In the genomic region with DNA sequence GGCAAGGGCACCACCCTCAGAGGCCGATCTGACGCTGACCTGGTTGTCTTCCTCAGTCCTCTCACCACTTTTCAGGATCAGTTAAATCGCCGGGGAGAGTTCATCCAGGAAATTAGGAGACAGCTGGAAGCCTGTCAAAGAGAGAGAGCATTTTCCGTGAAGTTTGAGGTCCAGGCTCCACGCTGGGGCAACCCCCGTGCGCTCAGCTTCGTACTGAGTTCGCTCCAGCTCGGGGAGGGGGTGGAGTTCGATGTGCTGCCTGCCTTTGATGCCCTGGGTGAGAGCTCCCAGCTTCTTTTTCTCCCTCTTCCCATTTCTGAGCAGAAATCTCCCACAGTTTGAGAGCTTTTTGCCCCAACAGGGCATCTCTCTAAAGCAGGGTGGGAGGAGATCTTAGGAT, we compare ENCODE assay signal across 13 cellular contexts. TPM values are rescaled to one million over a fixed set of nuclear protein-coding genes. Genes with fewer than 3 reads are reported as not detected.
DNase-seq lines count a peak whose midpoint lies in the region; ATAC-seq and TF ChIP-seq lines count a peak whose summit lies in the region.
"Had no signal": no experiment of that assay in that cellular context is flagged by ENCODE, and none has a peak within 500 bp of the region (broad histone marks: within the 10 kb centered on the region; RNA-seq: fewer than 3 reads in every experiment).

No MANE protein-coding gene starts in this region.

- H3K4me1 ChIP-seq in CD8-positive, alpha-beta memory T cell (ENCODE audit: insufficient read depth, low read length): peaks cover 51% of the 10 kb centered on the region
- H3K4me1 ChIP-seq in gastroesophageal sphincter: peaks cover 0 to 42% (median 7%) of the 10 kb centered on the region in 3 donors

- H3K9me3 ChIP-seq in CD8-positive, alpha-beta memory T cell (ENCODE audit: low read length): peaks cover 5% of the 10 kb centered on the region
- H3K9me3 ChIP-seq in T-helper 17 cell (ENCODE audit: control insufficient read depth, low read length, poor library complexity, severe bottlenecking): no peaks in the 10 kb centered on the region
- H3K9me3 ChIP-seq in gastroesophageal sphincter: peaks cover 0 to 18% (median 0%) of the 10 kb centered on the region in 3 donors
- H3K9me3 ChIP-seq: neutrophil had no signal

- peak overlapping the region; percentile 90 to 96 (median 94) for H3K27ac Mint-ChIP-seq in CD8-positive, alpha-beta memory T cell
- peak overlapping the region; percentile 96 for H3K27ac Mint-ChIP-seq in T-helper 17 cell
- peak overlapping the region; percentile 90 for H3K27ac Mint-ChIP-seq in dendritic cell treated with granulocyte-macrophage colony-stimulating factor and Interleukin-4, amounts not matched to agents 40 ng/mL and 50 ng/mL, for 4 days

- POLR2A ChIA-PET in CD8-positive, alpha-beta memory T cell (lab: Charles Lee): interaction anchor here (1.1 to 3.8 kb wide), 2 partner anchors 9 to 70 kb away, joined by 3 to 21 read pairs; a partner anchor contains a TSS

- no peak for TF ChIP-seq CTCF in gastroesophageal sphincter (IDR thresholded peaks at IDR 0.05)

- H3K4me3 ChIP-seq in CD8-positive, alpha-beta memory T cell (ENCODE audit: low read length): peak overlapping the region; percentile 91
- peak overlapping the region in 5 of 7 experiments; percentile 33 to 51 (median 38) for H3K4me3 ChIP-seq in skin epidermis
- peak overlapping the region in 1 of 2 donors; percentile 49 for H3K4me3 ChIP-seq in gastroesophageal sphincter

- H3K36me3 ChIP-seq in CD8-positive, alpha-beta memory T cell (ENCODE audit: insufficient read depth, low read length): peaks cover 7% of the 10 kb centered on the region
- H3K36me3 ChIP-seq in gastroesophageal sphincter: peaks cover 0 to 27% of the 10 kb centered on the region in 2 donors
- H3K36me3 ChIP-seq: neutrophil had no signal

- WGBS in gastroesophageal sphincter (ENCODE audit: low coverage in 1 of 2), 2 donors: 41% methylated on average over 8 of the region's 12 CpGs; no CpG with 5 or more reads in 1 of the 2 donors

- H3K4me1 Mint-ChIP-seq in CD8-positive, alpha-beta memory T cell: peaks cover 59 to 75% (median 64%) of the 10 kb centered on the region in 3 donors
- peaks cover 58% of the 10 kb centered on the region for H3K4me1 Mint-ChIP-seq in T-helper 17 cell
- peaks cover 71% of the 10 kb centered on the region for H3K4me1 Mint-ChIP-seq in dendritic cell treated with granulocyte-macrophage colony-stimulating factor and Interleukin-4, amounts not matched to agents 40 ng/mL and 50 ng/mL, for 4 days (ENCODE audit: low read depth)

- peak overlapping the region; percentile 49 to 98 (median 95) for H3K4me3 Mint-ChIP-seq in CD8-positive, alpha-beta memory T cell
- peak overlapping the region; percentile 100 for H3K4me3 Mint-ChIP-seq in T-helper 17 cell
- H3K4me3 Mint-ChIP-seq in dendritic cell treated with granulocyte-macrophage colony-stimulating factor and Interleukin-4, amounts not matched to agents 40 ng/mL and 50 ng/mL, for 4 days: peak overlapping the region; percentile 83

- H3K9me3 Mint-ChIP-seq in CD8-positive, alpha-beta memory T cell: peaks cover 5 to 13% (median 11%) of the 10 kb centered on the region in 5 donors
- peaks cover 26% of the 10 kb centered on the region for H3K9me3 Mint-ChIP-seq in dendritic cell treated with granulocyte-macrophage colony-stimulating factor and Interleukin-4, amounts not matched to agents 40 ng/mL and 50 ng/mL, for 4 days

- no peak overlapping the region for H3K27ac ChIP-seq in CD8-positive, alpha-beta memory T cell (ENCODE audit: low read depth, low read length)
- peak overlapping the region in 11 of 21 experiments; percentile 1 to 94 (median 72) for H3K27ac ChIP-seq in skin epidermis
- peak overlapping the region in 1 of 4 donors; percentile 26 for H3K27ac ChIP-seq in gastroesophageal sphincter

- no peak for TF ChIP-seq EP300 in gastroesophageal sphincter (IDR thresholded peaks at IDR 0.05)

- no peak for DNase-seq in CD8-positive, alpha-beta memory T cell
- no peak for DNase-seq in T-helper 17 cell
- no peak for DNase-seq in NCI-H146 (lab: John Stamatoyannopoulos, UW)
- DNase-seq in pons (ENCODE audit: low spot score): no peak
- DNase-seq in OCI-M2 (lab: John Stamatoyannopoulos, UW; ENCODE audit: unreplicated experiment): no peak
- DNase-seq: cerebellar nuclear complex, GOT3, NCI-H1417, OCI-M1 had no signal

- TF ChIP-seq POLR2A in gastroesophageal sphincter (IDR thresholded peaks at IDR 0.05): no peak

- CTCF ChIA-PET in CD8-positive, alpha-beta memory T cell (lab: Charles Lee): interaction anchor here (2.9 kb wide), 1 partner anchor 85 kb away, joined by 10 read pairs; no protein-coding TSS in a partner anchor

- intact Hi-C loops in dendritic cell treated with granulocyte-macrophage colony-stimulating factor and Interleukin-4, amounts not matched to agents 40 ng/mL and 50 ng/mL, for 4 days (cut with micrococcal nuclease): loop anchor here (5.0 kb wide), 1 partner anchor 234 kb away; no protein-coding TSS in a partner anchor

- H3K27me3 Mint-ChIP-seq in CD8-positive, alpha-beta memory T cell: no peaks in the 10 kb centered on the region
- H3K27me3 Mint-ChIP-seq in T-helper 17 cell: no peaks in the 10 kb centered on the region
- no peaks in the 10 kb centered on the region for H3K27me3 Mint-ChIP-seq in dendritic cell treated with granulocyte-macrophage colony-stimulating factor and Interleukin-4, amounts not matched to agents 40 ng/mL and 50 ng/mL, for 4 days

- peaks cover 14 to 31% (median 30%) of the 10 kb centered on the region in 3 donors for H3K36me3 Mint-ChIP-seq in CD8-positive, alpha-beta memory T cell
- H3K36me3 Mint-ChIP-seq in T-helper 17 cell (ENCODE audit: low read depth): peaks cover 12% of the 10 kb centered on the region
- H3K36me3 Mint-ChIP-seq in dendritic cell treated with granulocyte-macrophage colony-stimulating factor and Interleukin-4, amounts not matched to agents 40 ng/mL and 50 ng/mL, for 4 days (ENCODE audit: low read depth): peaks cover 55% of the 10 kb centered on the region

- ATAC-seq in T-helper 17 cell (peak; percentile 65), gastroesophageal sphincter (no peak)

- no peaks in the 10 kb centered on the region for H3K27me3 ChIP-seq in CD8-positive, alpha-beta memory T cell (ENCODE audit: insufficient read depth, low read length, poor library complexity, severe bottlenecking)
- no peaks in the 10 kb centered on the region for H3K27me3 ChIP-seq in gastroesophageal sphincter
- H3K27me3 ChIP-seq: neutrophil had no signal

RNA-seq across cellular contexts. Expression of a gene that starts 1.8 kb away (rescaled TPM):
- 1 to 10 TPM; 4.5 to 5.5 TPM for total RNA-seq in CD8-positive, alpha-beta memory T cell
- polyA plus RNA-seq in CD8-positive, alpha-beta memory T cell: 38.5 TPM
- total RNA-seq in T-helper 17 cell (10 to 100 TPM; 16.0 to 16.2 TPM), gastroesophageal sphincter (10 to 100 TPM in 1 of 4 donors, 1 to 10 TPM in 3; 4.8 to 17.0 (median 7.6) TPM)

RNA-seq across cellular contexts. Expression of a gene that starts 29.7 kb away (rescaled TPM):
- total RNA-seq in CD8-positive, alpha-beta memory T cell: 10 to 100 TPM; 11.2 to 12.5 TPM
- 22.0 TPM for polyA plus RNA-seq in CD8-positive, alpha-beta memory T cell
- total RNA-seq in T-helper 17 cell: 10 to 100 TPM; 26.6 to 28.6 TPM
- total RNA-seq in gastroesophageal sphincter: 10 to 100 TPM in 1 of 4 donors, 1 to 10 TPM in 3; 3.5 to 10.2 (median 7.2) TPM
